In the genomic region with DNA sequence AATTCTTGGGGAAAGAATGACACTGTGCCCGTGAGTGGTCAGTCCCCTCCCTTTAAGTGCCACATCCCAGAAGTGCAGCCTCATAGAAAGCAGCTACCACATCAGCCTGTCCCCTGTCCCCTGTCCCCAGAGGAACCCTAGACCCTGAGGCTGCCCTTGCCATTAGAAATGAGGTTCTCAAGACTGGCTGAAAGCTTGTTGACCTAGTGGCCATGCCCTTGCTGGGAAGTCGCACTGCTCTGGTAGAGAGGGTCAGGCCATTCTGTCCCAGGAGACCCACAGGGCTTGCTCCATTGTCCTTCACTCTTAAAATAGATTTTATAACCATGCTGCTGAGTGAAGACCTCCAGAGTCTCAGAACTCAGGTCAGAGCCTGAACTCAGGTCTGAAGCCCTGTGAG, we compare ENCODE assay signal across 1 cellular context.
TF ChIP-seq lines count a peak whose summit lies in the region.

No MANE protein-coding gene starts in this region.

TF ChIP-seq in SK-N-SH, 30 proteins besides CTCF, POLR2A, EP300 and RAD21 (continued from another document):
- TF ChIP-seq, protein P1, sequence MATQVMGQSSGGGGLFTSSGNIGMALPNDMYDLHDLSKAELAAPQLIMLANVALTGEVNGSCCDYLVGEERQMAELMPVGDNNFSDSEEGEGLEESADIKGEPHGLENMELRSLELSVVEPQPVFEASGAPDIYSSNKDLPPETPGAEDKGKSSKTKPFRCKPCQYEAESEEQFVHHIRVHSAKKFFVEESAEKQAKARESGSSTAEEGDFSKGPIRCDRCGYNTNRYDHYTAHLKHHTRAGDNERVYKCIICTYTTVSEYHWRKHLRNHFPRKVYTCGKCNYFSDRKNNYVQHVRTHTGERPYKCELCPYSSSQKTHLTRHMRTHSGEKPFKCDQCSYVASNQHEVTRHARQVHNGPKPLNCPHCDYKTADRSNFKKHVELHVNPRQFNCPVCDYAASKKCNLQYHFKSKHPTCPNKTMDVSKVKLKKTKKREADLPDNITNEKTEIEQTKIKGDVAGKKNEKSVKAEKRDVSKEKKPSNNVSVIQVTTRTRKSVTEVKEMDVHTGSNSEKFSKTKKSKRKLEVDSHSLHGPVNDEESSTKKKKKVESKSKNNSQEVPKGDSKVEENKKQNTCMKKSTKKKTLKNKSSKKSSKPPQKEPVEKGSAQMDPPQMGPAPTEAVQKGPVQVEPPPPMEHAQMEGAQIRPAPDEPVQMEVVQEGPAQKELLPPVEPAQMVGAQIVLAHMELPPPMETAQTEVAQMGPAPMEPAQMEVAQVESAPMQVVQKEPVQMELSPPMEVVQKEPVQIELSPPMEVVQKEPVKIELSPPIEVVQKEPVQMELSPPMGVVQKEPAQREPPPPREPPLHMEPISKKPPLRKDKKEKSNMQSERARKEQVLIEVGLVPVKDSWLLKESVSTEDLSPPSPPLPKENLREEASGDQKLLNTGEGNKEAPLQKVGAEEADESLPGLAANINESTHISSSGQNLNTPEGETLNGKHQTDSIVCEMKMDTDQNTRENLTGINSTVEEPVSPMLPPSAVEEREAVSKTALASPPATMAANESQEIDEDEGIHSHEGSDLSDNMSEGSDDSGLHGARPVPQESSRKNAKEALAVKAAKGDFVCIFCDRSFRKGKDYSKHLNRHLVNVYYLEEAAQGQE (IDR thresholded peaks at IDR 0.05; ENCODE audit: low read depth, low read length), result no peak
- TF ChIP-seq ELF1 (IDR thresholded peaks at IDR 0.05) (no peak), RXRA (IDR thresholded peaks at IDR 0.05; ENCODE audit: borderline replicate concordance, low read depth) (no peak), NRF1 (IDR thresholded peaks at IDR 0.05; ENCODE audit: low read depth, low read length) (no peak), MEF2A (IDR thresholded peaks at IDR 0.05; ENCODE audit: borderline replicate concordance, low read depth) (no peak), CHD2 (IDR thresholded peaks at IDR 0.05; ENCODE audit: low read length, partially characterized antibody) (no peak), TEAD4 (IDR thresholded peaks at IDR 0.05; ENCODE audit: borderline replicate concordance, insufficient read depth) (no peak), RCOR1 (IDR thresholded peaks at IDR 0.05; ENCODE audit: low read length) (no peak), SMC3 (IDR thresholded peaks at IDR 0.05; ENCODE audit: low read depth, low read length) (no peak), JUND (IDR thresholded peaks at IDR 0.05) (no peak), FOXM1 (IDR thresholded peaks at IDR 0.05; ENCODE audit: low read depth) (no peak), EZH2phosphoT487 (IDR thresholded peaks at IDR 0.05; ENCODE audit: borderline replicate concordance, low read depth) (no peak), FOSL2 (IDR thresholded peaks at IDR 0.05; ENCODE audit: borderline replicate concordance, low read depth) (no peak), SIN3A (IDR thresholded peaks at IDR 0.05; ENCODE audit: borderline replicate concordance, low read depth, low read length) (no peak), POLR2AphosphoS5 (IDR thresholded peaks at IDR 0.05; ENCODE audit: low read depth, low read length) (no peak)
TF ChIP-seq in SK-N-SH: peak in this region for 0.
